Comparison of ENCODE assay signal across 1 cellular context in genomic region chr2:152466041-152466440, GRCh38.
A peak's percentile ranks its signal among the peaks of the same experiment; 100 is the strongest.
TF ChIP-seq lines count a peak whose summit lies in the region.

No MANE protein-coding gene starts in this region.

TF ChIP-seq in HepG2, 621 proteins besides CTCF, POLR2A, EP300 and RAD21 (continued from another document):
- TF ChIP-seq ZNF281 (CRISPR knock-in tag; IDR thresholded peaks at IDR 0.05; ENCODE audit: borderline replicate concordance): peak; percentile 61; the same call in 1 of the 2 replicates
- peak; percentile 100 for TF ChIP-seq ZBTB33 (CRISPR knock-in tag; IDR thresholded peaks at IDR 0.05)
- TF ChIP-seq NR2C2 (CRISPR knock-in tag; IDR thresholded peaks at IDR 0.05; ENCODE audit: borderline replicate concordance): no peak
- TF ChIP-seq GPN1 (CRISPR knock-in tag; IDR thresholded peaks at IDR 0.05; ENCODE audit: borderline replicate concordance): no peak
- TF ChIP-seq SP5 (CRISPR knock-in tag; IDR thresholded peaks at IDR 0.05; ENCODE audit: borderline replicate concordance, low read depth): no peak
- TF ChIP-seq ZNF615 (CRISPR knock-in tag; IDR thresholded peaks at IDR 0.05; ENCODE audit: borderline replicate concordance): no peak
- no peak for TF ChIP-seq ZNF629 (CRISPR knock-in tag; conservative IDR thresholded peaks at IDR 0.05)
- TF ChIP-seq ZNF616 (CRISPR knock-in tag; IDR thresholded peaks at IDR 0.05; ENCODE audit: low read depth): no peak
- TF ChIP-seq NFIB (CRISPR knock-in tag; IDR thresholded peaks at IDR 0.05; ENCODE audit: borderline replicate concordance): no peak
